ENCODE assay signal across 8 cellular contexts in the genomic region with DNA sequence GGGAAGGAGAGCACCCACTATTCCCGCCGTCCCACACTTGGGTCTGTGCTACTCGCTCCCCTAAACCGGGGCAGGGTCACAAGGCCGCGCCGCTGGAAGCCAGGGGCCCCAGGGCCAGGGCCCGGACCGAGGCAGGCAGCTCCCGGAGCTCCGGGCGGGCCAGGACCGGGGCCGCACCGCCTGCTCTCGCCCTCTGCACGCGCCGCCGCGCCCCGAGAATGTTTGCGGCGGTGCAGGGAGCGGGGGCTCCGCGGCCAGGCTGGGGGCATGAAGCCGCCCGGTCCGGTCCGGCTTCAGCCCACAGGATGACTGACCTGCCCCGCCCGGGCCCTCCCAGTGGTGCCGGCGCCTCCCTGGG. TPM values are rescaled to one million over a fixed set of nuclear protein-coding genes. Genes with fewer than 3 reads are reported as not detected.
DNase-seq lines count a peak whose midpoint lies in the region; ATAC-seq and TF ChIP-seq lines count a peak whose summit lies in the region.

No MANE protein-coding gene starts in this region.

- ATAC-seq in activated naive CD4-positive, alpha-beta T cell treated with anti-CD3 and anti-CD28 coated beads, Interleukin-2, amount 50 U/mL, for 72 hours: peak; percentile 17 to 21
- peak; percentile 12 for ATAC-seq in activated naive CD8-positive, alpha-beta T cell treated with anti-CD3 and anti-CD28 coated beads, Interleukin-2, amount 10 ng/mL, durations not matched to agents 7 days and 5 days (ENCODE audit: low read depth)
- ATAC-seq in GM18861 (IDR thresholded peaks at IDR 0.05; ENCODE audit: unreplicated experiment): no peak

- intact Hi-C loops in lower leg skin (cut with DNase I; ENCODE audit: low total_unique reads): no loop called here
- intact Hi-C loops in activated T-helper 1 cell treated with anti-CD3 and anti-CD28 coated beads, Interleukin-12 subunit alpha, Interleukin-12 subunit beta, Interleukin-2, Interleukin-4 antibody, amounts not matched to agents 30 ng/mL and 10 ng/mL and 1 ng/mL, durations not matched to agents 14 hours and 24 hours and 36 hours (cut with micrococcal nuclease): loop anchor here (2.0 to 10.0 kb wide), 2 partner anchors 26 to 624 kb away; partner anchors contain the start of gene ZNF367

- TF ChIP-seq CTCF in lower leg skin (IDR thresholded peaks at IDR 0.05): no peak

- H3K4me3 ChIP-seq in lower leg skin (ENCODE audit: low read depth, poor library complexity, severe bottlenecking) (peak overlapping the region; percentile 21), urinary bladder (ENCODE audit: low read depth, low read length) (peak overlapping the region; percentile 31)

- DNase-seq in activated naive CD4-positive, alpha-beta T cell treated with anti-CD3 and anti-CD28 coated beads, Interleukin-2, amount 50 U/mL, for 72 hours (ENCODE audit: low spot score in 2 of 2): no peak
- DNase-seq in activated naive CD4-positive, alpha-beta T cell treated with Interleukin-2 at 50 U/mL for 16 hours: no peak
- DNase-seq in activated naive CD8-positive, alpha-beta T cell treated with anti-CD3 and anti-CD28 coated beads, Interleukin-2, amount 10 ng/mL, durations not matched to agents 7 days and 5 days: no peak
- DNase-seq in lower leg skin (ENCODE audit: low spot score in 2 of 2) (no peak), KG1 (lab: John Stamatoyannopoulos, UW) (no peak)
- no peak for DNase-seq in activated T-helper 1 cell treated with anti-CD3 and anti-CD28 coated beads, Interleukin-12 subunit alpha, Interleukin-12 subunit beta, Interleukin-2, Interleukin-4 antibody, amounts not matched to agents 30 ng/mL and 10 ng/mL and 1 ng/mL, durations not matched to agents 14 hours and 24 hours and 36 hours (ENCODE audit: low spot score)

- H3K9me3 Mint-ChIP-seq in activated naive CD4-positive, alpha-beta T cell treated with anti-CD3 and anti-CD28 coated beads, Interleukin-2, amount 50 U/mL, for 72 hours: no peaks in the 10 kb centered on the region
- peaks cover 4% of the 10 kb centered on the region for H3K9me3 Mint-ChIP-seq in activated naive CD8-positive, alpha-beta T cell treated with anti-CD3 and anti-CD28 coated beads, Interleukin-2, amount 10 ng/mL, durations not matched to agents 7 days and 5 days
- no peaks in the 10 kb centered on the region for H3K9me3 Mint-ChIP-seq in activated T-helper 1 cell treated with anti-CD3 and anti-CD28 coated beads, Interleukin-12 subunit alpha, Interleukin-12 subunit beta, Interleukin-2, Interleukin-4 antibody, amounts not matched to agents 30 ng/mL and 10 ng/mL and 1 ng/mL, durations not matched to agents 14 hours and 24 hours and 36 hours

- peaks cover 2% of the 10 kb centered on the region for H3K4me1 Mint-ChIP-seq in activated naive CD8-positive, alpha-beta T cell treated with anti-CD3 and anti-CD28 coated beads, Interleukin-2, amount 10 ng/mL, durations not matched to agents 7 days and 5 days
- peaks cover 5% of the 10 kb centered on the region for H3K4me1 Mint-ChIP-seq in activated T-helper 1 cell treated with anti-CD3 and anti-CD28 coated beads, Interleukin-12 subunit alpha, Interleukin-12 subunit beta, Interleukin-2, Interleukin-4 antibody, amounts not matched to agents 30 ng/mL and 10 ng/mL and 1 ng/mL, durations not matched to agents 14 hours and 24 hours and 36 hours (ENCODE audit: low read depth)

- no peak overlapping the region for H3K27ac Mint-ChIP-seq in activated naive CD4-positive, alpha-beta T cell treated with anti-CD3 and anti-CD28 coated beads, Interleukin-2, amount 50 U/mL, for 72 hours
- H3K27ac Mint-ChIP-seq in activated naive CD8-positive, alpha-beta T cell treated with anti-CD3 and anti-CD28 coated beads, Interleukin-2, amount 10 ng/mL, durations not matched to agents 7 days and 5 days: no peak overlapping the region
- no peak overlapping the region for H3K27ac Mint-ChIP-seq in activated T-helper 1 cell treated with anti-CD3 and anti-CD28 coated beads, Interleukin-12 subunit alpha, Interleukin-12 subunit beta, Interleukin-2, Interleukin-4 antibody, amounts not matched to agents 30 ng/mL and 10 ng/mL and 1 ng/mL, durations not matched to agents 14 hours and 24 hours and 36 hours

- H3K36me3 ChIP-seq in urinary bladder (ENCODE audit: insufficient read depth): no peaks in the 10 kb centered on the region

- H3K27me3 Mint-ChIP-seq in activated naive CD8-positive, alpha-beta T cell treated with anti-CD3 and anti-CD28 coated beads, Interleukin-2, amount 10 ng/mL, durations not matched to agents 7 days and 5 days: peaks cover 56% of the 10 kb centered on the region
- peaks cover 41% of the 10 kb centered on the region for H3K27me3 Mint-ChIP-seq in activated T-helper 1 cell treated with anti-CD3 and anti-CD28 coated beads, Interleukin-12 subunit alpha, Interleukin-12 subunit beta, Interleukin-2, Interleukin-4 antibody, amounts not matched to agents 30 ng/mL and 10 ng/mL and 1 ng/mL, durations not matched to agents 14 hours and 24 hours and 36 hours (ENCODE audit: insufficient read depth)

- POLR2A ChIA-PET in activated naive CD8-positive, alpha-beta T cell treated with anti-CD3 and anti-CD28 coated beads, Interleukin-2, amount 10 ng/mL, durations not matched to agents 7 days and 5 days (lab: Charles Lee): no interaction called here

- no peak for TF ChIP-seq POLR2A in lower leg skin (IDR thresholded peaks at IDR 0.05)

- H3K36me3 Mint-ChIP-seq in activated naive CD4-positive, alpha-beta T cell treated with anti-CD3 and anti-CD28 coated beads, Interleukin-2, amount 50 U/mL, for 72 hours: peaks cover 7 to 11% of the 10 kb centered on the region in 2 donors
- peaks cover 2% of the 10 kb centered on the region for H3K36me3 Mint-ChIP-seq in activated naive CD8-positive, alpha-beta T cell treated with anti-CD3 and anti-CD28 coated beads, Interleukin-2, amount 10 ng/mL, durations not matched to agents 7 days and 5 days
- H3K36me3 Mint-ChIP-seq in activated T-helper 1 cell treated with anti-CD3 and anti-CD28 coated beads, Interleukin-12 subunit alpha, Interleukin-12 subunit beta, Interleukin-2, Interleukin-4 antibody, amounts not matched to agents 30 ng/mL and 10 ng/mL and 1 ng/mL, durations not matched to agents 14 hours and 24 hours and 36 hours (ENCODE audit: low read depth): no peaks in the 10 kb centered on the region

- H3K27ac ChIP-seq in urinary bladder (ENCODE audit: low read depth): no peak overlapping the region

- 0 to 4% methylated on average over 7 to 28 of the region's 35 CpGs for WGBS in lower leg skin, 2 donors
- 2% methylated on average over 35 of the region's 35 CpGs for WGBS in urinary bladder

- no peaks in the 10 kb centered on the region for H3K4me1 ChIP-seq in urinary bladder (ENCODE audit: insufficient read depth)

- H3K4me3 Mint-ChIP-seq in activated naive CD8-positive, alpha-beta T cell treated with anti-CD3 and anti-CD28 coated beads, Interleukin-2, amount 10 ng/mL, durations not matched to agents 7 days and 5 days: peak overlapping the region; percentile 87
- no peak overlapping the region for H3K4me3 Mint-ChIP-seq in activated T-helper 1 cell treated with anti-CD3 and anti-CD28 coated beads, Interleukin-12 subunit alpha, Interleukin-12 subunit beta, Interleukin-2, Interleukin-4 antibody, amounts not matched to agents 30 ng/mL and 10 ng/mL and 1 ng/mL, durations not matched to agents 14 hours and 24 hours and 36 hours

RNA-seq across cellular contexts. Expression of gene CTSV, which starts 0.4 kb away (rescaled TPM):
- 1 to 10 TPM; 2.6 to 2.8 TPM for total RNA-seq in activated naive CD4-positive, alpha-beta T cell treated with anti-CD3 and anti-CD28 coated beads, Interleukin-2, amount 50 U/mL, for 72 hours
- under 1 TPM; 0.33 to 0.45 TPM for total RNA-seq in activated naive CD8-positive, alpha-beta T cell treated with anti-CD3 and anti-CD28 coated beads, Interleukin-2, amount 10 ng/mL, durations not matched to agents 7 days and 5 days
- total RNA-seq in lower leg skin (100 to 1,000 TPM in 2 of 4 donors, 10 to 100 TPM in 2; 49.1 to 208 (median 93.4) TPM), urinary bladder (0.42 TPM)
- polyA plus RNA-seq in urinary bladder: 0.13 TPM
- 0.24 and 0.31 TPM in 2 replicates for total RNA-seq in activated T-helper 1 cell treated with anti-CD3 and anti-CD28 coated beads, Interleukin-12 subunit alpha, Interleukin-12 subunit beta, Interleukin-2, Interleukin-4 antibody, amounts not matched to agents 30 ng/mL and 10 ng/mL and 1 ng/mL, durations not matched to agents 14 hours and 24 hours and 36 hours

Comparison
In these comparisons a context has a peak if more than half of its experiments do, and no peak if none do; other contexts are left out.
1. RNA of gene CTSV, which starts 0.4 kb away (total RNA-seq): 49.1 to 208 TPM in lower leg skin; 2.6 to 2.8 TPM in activated naive CD4-positive, alpha-beta T cell treated with anti-CD3 and anti-CD28 coated beads, Interleukin-2, amount 50 U/mL, for 72 hours, 0.33 to 0.45 TPM in activated naive CD8-positive, alpha-beta T cell treated with anti-CD3 and anti-CD28 coated beads, Interleukin-2, amount 10 ng/mL, durations not matched to agents 7 days and 5 days, 0.42 TPM in urinary bladder (single experiment) and 0.24 to 0.31 TPM in activated T-helper 1 cell treated with anti-CD3 and anti-CD28 coated beads, Interleukin-12 subunit alpha, Interleukin-12 subunit beta, Interleukin-2, Interleukin-4 antibody, amounts not matched to agents 30 ng/mL and 10 ng/mL and 1 ng/mL, durations not matched to agents 14 hours and 24 hours and 36 hours; every median in the first group is over 10 times any median in the second.